ENCODE assay signal across 29 cellular contexts in the genomic region with DNA sequence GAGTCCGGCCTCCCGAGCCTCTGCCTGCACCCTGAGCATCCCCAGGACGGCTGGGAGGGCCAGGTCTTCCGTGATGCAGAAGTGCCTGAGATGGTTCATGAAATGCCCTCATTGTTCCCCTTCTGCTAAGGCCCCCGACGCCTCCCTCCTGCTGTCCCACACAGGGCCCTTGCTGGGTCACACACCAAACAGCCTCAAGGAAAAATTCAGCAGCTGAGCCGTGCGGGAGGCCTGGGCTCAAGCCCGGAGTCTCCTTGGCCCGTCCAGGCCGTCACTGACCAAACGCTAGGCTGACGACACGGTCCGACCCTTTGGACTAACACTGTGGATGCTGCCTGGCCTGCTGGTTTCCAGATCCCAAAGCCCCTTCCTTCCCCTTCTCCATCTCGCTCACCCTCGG.
DNase-seq lines count a peak whose midpoint lies in the region; ATAC-seq and TF ChIP-seq lines count a peak whose summit lies in the region.
"Had no signal": no experiment of that assay in that cellular context is flagged by ENCODE, and none has a peak within 500 bp of the region (broad histone marks: within the 10 kb centered on the region; RNA-seq: fewer than 3 reads in every experiment).

No MANE protein-coding gene starts in this region.

- H3K9ac ChIP-seq in neural progenitor cell = no peak overlapping the region

- no peaks in the 10 kb centered on the region for H3K9me3 Mint-ChIP-seq in activated T-helper 17 cell treated with anti-CD3 and anti-CD28 coated beads, Interleukin-2, amount 50 U/mL, for 72 hours
- no peaks in the 10 kb centered on the region for H3K9me3 Mint-ChIP-seq in neural progenitor cell
- H3K9me3 Mint-ChIP-seq: CD8-positive, alpha-beta T cell; GM23338 had no signal

- no peaks in the 10 kb centered on the region for H3K36me3 Mint-ChIP-seq in activated T-helper 17 cell treated with anti-CD3 and anti-CD28 coated beads, Interleukin-2, amount 50 U/mL, for 72 hours (ENCODE audit: low read depth)
- H3K36me3 Mint-ChIP-seq in neural progenitor cell = no peaks in the 10 kb centered on the region
- H3K36me3 Mint-ChIP-seq: CD8-positive, alpha-beta T cell had no signal

- no peaks in the 10 kb centered on the region for H4K20me1 ChIP-seq in neural progenitor cell (ENCODE audit: low read depth)

- peak overlapping the region; percentile 17 for H3K27ac Mint-ChIP-seq in activated T-helper 17 cell treated with anti-CD3 and anti-CD28 coated beads, Interleukin-2, amount 50 U/mL, for 72 hours
- no peak overlapping the region for H3K27ac Mint-ChIP-seq in neural progenitor cell
- H3K27ac Mint-ChIP-seq: B cell; CD8-positive, alpha-beta T cell; GM23338 had no signal

- H3K79me2 ChIP-seq in neural progenitor cell (ENCODE audit: low read depth) = no peaks in the 10 kb centered on the region

- no peaks in the 10 kb centered on the region for H3K27me3 Mint-ChIP-seq in activated T-helper 17 cell treated with anti-CD3 and anti-CD28 coated beads, Interleukin-2, amount 50 U/mL, for 72 hours
- H3K27me3 Mint-ChIP-seq in neural progenitor cell (ENCODE audit: insufficient read depth, low read depth) = peaks cover 3% of the 10 kb centered on the region

- no peaks in the 10 kb centered on the region for H3K36me3 ChIP-seq in neural progenitor cell
- H3K36me3 ChIP-seq in sigmoid colon = no peaks in the 10 kb centered on the region
- H3K36me3 ChIP-seq: SJCRH30 had no signal

- H3F3A ChIP-seq in neural progenitor cell (ENCODE audit: low read depth) = peaks cover 36% of the 10 kb centered on the region

- peak overlapping the region; percentile 6 for H3K4me2 ChIP-seq in neural progenitor cell
- H3K4me2 ChIP-seq: GM23338 had no signal

- intact Hi-C loops in sigmoid colon (cut with DNase I) = no loop called here

- H3K9me3 ChIP-seq in neural progenitor cell (ENCODE audit: low read depth) (no peaks in the 10 kb centered on the region), sigmoid colon (no peaks in the 10 kb centered on the region)
- H3K9me3 ChIP-seq: Caco-2, SJCRH30 had no signal

- H3K27me3 ChIP-seq in neural progenitor cell = no peaks in the 10 kb centered on the region
- no peaks in the 10 kb centered on the region for H3K27me3 ChIP-seq in sigmoid colon

- H3K27ac ChIP-seq in neural progenitor cell (no peak overlapping the region), sigmoid colon (no peak overlapping the region)
- H3K27ac ChIP-seq: C4-2B, SJCRH30 had no signal

- H3K4me1 Mint-ChIP-seq in activated T-helper 17 cell treated with anti-CD3 and anti-CD28 coated beads, Interleukin-2, amount 50 U/mL, for 72 hours = no peaks in the 10 kb centered on the region
- H3K4me1 Mint-ChIP-seq in neural progenitor cell = peaks cover 38% of the 10 kb centered on the region
- H3K4me1 Mint-ChIP-seq: B cell had no signal

- TF ChIP-seq EP300 in sigmoid colon (IDR thresholded peaks at IDR 0.05) = no peak

- no peak for ATAC-seq in activated T-helper 17 cell treated with anti-CD3 and anti-CD28 coated beads, Interleukin-2, amount 50 U/mL, for 72 hours (replicated peaks)
- ATAC-seq: CD8-positive, alpha-beta T cell; GM23338; HCT116; PC-3; SK-N-SH treated with all-trans-retinoic acid at 6 μM for 48 hours had no signal

- DNase-seq in ecto neural progenitor cell (ENCODE audit: low spot score) (peak; percentile 54), neural progenitor cell (ENCODE audit: low spot score) (no peak), mucosa of gallbladder (ENCODE audit: low spot score) (no peak), activated gamma-delta T cell (lab: John Stamatoyannopoulos, UW) (no peak), sigmoid colon (no peak), NCI-H526 treated with DMSO at 0.1 percent for 48 hours (lab: John Stamatoyannopoulos, UW) (no peak)
- DNase-seq: Caco-2; CD8-positive, alpha-beta T cell; DMS 273 treated with DMSO at 0.1 percent for 48 hours; DMS79; EL; GF-D8; Kasumi-1; NCI-H1092 treated with DMSO at 0.1 percent for 48 hours; NCI-H1436; NCI-H187; NCI-H2081 treated with DMSO at 0.1 percent for 48 hours; NCI-H2171; NCI-H345; NCI-H510A treated with DMSO at 0.1 percent for 48 hours; NCI-H774; PC-3; SJCRH30 had no signal

- TF ChIP-seq POLR2A in sigmoid colon (IDR thresholded peaks at IDR 0.05) = no peak

- no peak overlapping the region for H2AFZ ChIP-seq in neural progenitor cell (replicated peaks)
- H2AFZ ChIP-seq: GM23338 had no signal

- TF ChIP-seq CTCF in neural progenitor cell (IDR thresholded peaks at IDR 0.05) = no peak
- no peak for TF ChIP-seq CTCF in sigmoid colon (IDR thresholded peaks at IDR 0.05)

- H3K4me1 ChIP-seq in neural progenitor cell (peaks cover 45% of the 10 kb centered on the region), sigmoid colon (peaks cover 0 to 13% (median 9%) of the 10 kb centered on the region in 4 donors)
- H3K4me1 ChIP-seq: SJCRH30 had no signal

- H3K4me3 ChIP-seq in neural progenitor cell (no peak overlapping the region), sigmoid colon (no peak overlapping the region)
- H3K4me3 ChIP-seq: GM23338, SJCRH30 had no signal

- no peak overlapping the region for H3K4me3 Mint-ChIP-seq in activated T-helper 17 cell treated with anti-CD3 and anti-CD28 coated beads, Interleukin-2, amount 50 U/mL, for 72 hours
- H3K4me3 Mint-ChIP-seq in neural progenitor cell = no peak overlapping the region
- H3K4me3 Mint-ChIP-seq: B cell; CD8-positive, alpha-beta T cell; GM23338 had no signal

- WGBS in sigmoid colon, 2 donors = 88 to 90% methylated on average over 17 of the region's 17 CpGs
